15 cellular contexts compared by ENCODE assay signal in the genomic region with DNA sequence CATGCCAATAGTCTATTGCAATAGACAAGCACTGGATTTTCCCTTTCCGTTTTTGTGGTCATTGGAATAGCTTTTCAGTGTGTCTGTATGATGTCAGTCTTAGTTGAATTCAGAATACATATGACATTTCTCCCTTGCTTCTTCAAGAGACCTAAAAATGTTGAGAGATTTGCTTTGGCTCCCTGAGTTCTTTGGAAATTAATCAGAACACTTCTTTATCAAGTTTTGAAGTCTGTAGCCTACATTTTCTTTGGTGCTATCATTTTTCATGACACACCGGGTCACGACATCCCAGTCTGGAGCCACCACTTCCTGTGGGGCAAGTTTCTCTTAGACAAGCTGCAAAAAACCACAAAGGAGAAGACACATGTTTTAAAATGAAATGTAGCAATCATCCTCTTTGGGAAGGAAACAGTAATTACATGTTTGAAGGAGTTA.
A peak's percentile ranks its signal among the peaks of the same experiment; 100 is the strongest.
DNase-seq lines count a peak whose midpoint lies in the region; ATAC-seq and TF ChIP-seq lines count a peak whose summit lies in the region.
"Had no signal": no experiment of that assay in that cellular context is flagged by ENCODE, and none has a peak within 500 bp of the region (broad histone marks: within the 10 kb centered on the region; RNA-seq: fewer than 3 reads in every experiment).

No MANE protein-coding gene starts in this region.

- H3K4me3 ChIP-seq in breast epithelium (no peak overlapping the region), choroid plexus epithelial cell (ENCODE audit: low read depth, low read length) (no peak overlapping the region), hepatocyte (no peak overlapping the region)

- intact Hi-C loops in MCF 10A (cut with micrococcal nuclease) (no loop called here), breast epithelium (cut with DNase I; ENCODE audit: low total_unique reads) (loop anchor here (5.0 kb wide), 1 partner anchor 1208 kb away; no protein-coding TSS in a partner anchor)

- no peak overlapping the region for H3K4me2 ChIP-seq in hepatocyte

- no peak for TF ChIP-seq POLR2A in breast epithelium (IDR thresholded peaks at IDR 0.05)

- no peaks in the 10 kb centered on the region for H3K36me3 Mint-ChIP-seq in MCF 10A (ENCODE audit: insufficient read depth, unreplicated experiment)

- H2AFZ ChIP-seq in hepatocyte = no peak overlapping the region

- H4K20me1 ChIP-seq in hepatocyte (ENCODE audit: insufficient read depth, poor library complexity, severe bottlenecking) = no peaks in the 10 kb centered on the region

- no peak for TF ChIP-seq CTCF in MCF 10A (IDR thresholded peaks at IDR 0.05; ENCODE audit: unreplicated experiment)
- no peak for TF ChIP-seq CTCF in breast epithelium (IDR thresholded peaks at IDR 0.05)
- TF ChIP-seq CTCF in choroid plexus epithelial cell (conservative IDR thresholded peaks at IDR 0.05; ENCODE audit: low read depth, low read length) = no peak
- no peak for TF ChIP-seq CTCF in hepatocyte (IDR thresholded peaks at IDR 0.05; ENCODE audit: poor library complexity)

- H3K27me3 ChIP-seq in breast epithelium (no peaks in the 10 kb centered on the region), hepatocyte (peaks cover 13% of the 10 kb centered on the region)
- H3K27me3 ChIP-seq: BE2C had no signal

- H3K27ac ChIP-seq in breast epithelium = no peak overlapping the region
- no peak overlapping the region for H3K27ac ChIP-seq in hepatocyte
- H3K27ac ChIP-seq: epithelial cell of prostate had no signal

- H3K4me3 Mint-ChIP-seq in MCF 10A (ENCODE audit: unreplicated experiment) = no peak overlapping the region
- H3K4me3 Mint-ChIP-seq: nephron progenitor cell had no signal

- H3K9me3 ChIP-seq in breast epithelium (peaks cover 0 to 21% of the 10 kb centered on the region in 2 donors), hepatocyte (ENCODE audit: low read depth) (no peaks in the 10 kb centered on the region)
- H3K9me3 ChIP-seq: BE2C had no signal

- H3K36me3 ChIP-seq in breast epithelium (no peaks in the 10 kb centered on the region), hepatocyte (replicated peaks; ENCODE audit: insufficient read depth, low read depth) (no peaks in the 10 kb centered on the region)
- H3K36me3 ChIP-seq: BE2C had no signal

- no peak for ATAC-seq in HG03521 (IDR thresholded peaks at IDR 0.05; ENCODE audit: unreplicated experiment)

- H3K79me2 ChIP-seq in hepatocyte = no peaks in the 10 kb centered on the region

- peaks cover 17% of the 10 kb centered on the region for H3K9me3 Mint-ChIP-seq in MCF 10A (ENCODE audit: unreplicated experiment)

- DNase-seq in MCF 10A (ENCODE audit: unreplicated experiment) (peak; percentile 4), breast epithelium (ENCODE audit: low spot score in 2 of 2) (no peak), NOMO-1 treated with dmso at 0.1 percent for 144 hours (lab: John Stamatoyannopoulos, UW; ENCODE audit: unreplicated experiment) (peak; percentile 74), choroid plexus epithelial cell (ENCODE audit: low read depth) (peak; percentile 89), stromal cell of bone marrow (ENCODE audit: low read depth) (peak; percentile 43), mucosa of gallbladder (ENCODE audit: low spot score) (no peak), hepatocyte (ENCODE audit: low spot score) (no peak)
- DNase-seq: anterior cingulate cortex; BE2C; H7; NCI-H748 treated with DMSO at 0.1 percent for 48 hours; nephron progenitor cell; stimulated activated naive CD4-positive, alpha-beta T cell had no signal

- H3K4me1 ChIP-seq in breast epithelium (no peaks in the 10 kb centered on the region), hepatocyte (ENCODE audit: insufficient read depth) (no peaks in the 10 kb centered on the region)
- H3K4me1 ChIP-seq: BE2C had no signal

- H3K9me2 ChIP-seq in hepatocyte (replicated peaks; ENCODE audit: insufficient read depth) = no peaks in the 10 kb centered on the region

- 65% methylated on average over 3 of the region's 3 CpGs for WGBS in hepatocyte (ENCODE audit: low lambda C conversion rate, missing lambda C conversion rate)

- H3K27ac Mint-ChIP-seq in MCF 10A (ENCODE audit: low read depth, unreplicated experiment) = no peak overlapping the region
- H3K27ac Mint-ChIP-seq: nephron progenitor cell had no signal

- no peaks in the 10 kb centered on the region for H3K4me1 Mint-ChIP-seq in MCF 10A (ENCODE audit: insufficient read depth, unreplicated experiment)

- H3K27me3 Mint-ChIP-seq in MCF 10A (ENCODE audit: insufficient read depth, unreplicated experiment) = no peaks in the 10 kb centered on the region

- CTCF ChIA-PET in MCF 10A (lab: Yijun Ruan, JAX) = no interaction called here

- POLR2A ChIA-PET in MCF 10A (lab: Yijun Ruan, JAX) = no interaction called here

- BruUV-seq in MCF 10A (replicated peaks; lab: Mats Ljungman, UMichigan) = no TSS peak

Comparison
In these comparisons a context has a peak if more than half of its experiments do, and no peak if none do; other contexts are left out.
1. DNase-seq: peak in MCF 10A (single experiment), NOMO-1 treated with dmso at 0.1 percent for 144 hours (single experiment), choroid plexus epithelial cell (single experiment) and stromal cell of bone marrow (single experiment); none in breast epithelium (0 of 2), mucosa of gallbladder (single experiment) and hepatocyte (single experiment).